19 cellular contexts compared by ENCODE assay signal in genomic region chr1:168542978-168543377, GRCh38. TPM values are rescaled to one million over a fixed set of nuclear protein-coding genes. Genes with fewer than 3 reads are reported as not detected.
"Had no signal": no experiment of that assay in that cellular context is flagged by ENCODE, and none has a peak within 500 bp of the region (broad histone marks: within the 10 kb centered on the region; RNA-seq: fewer than 3 reads in every experiment).

No MANE protein-coding gene starts in this region.

RNA-seq across cellular contexts. Expression of gene XCL2, which starts 0.8 kb away (rescaled TPM):
- total RNA-seq: colonic mucosa, endothelial cell of umbilical vein, epithelial cell of proximal tubule, esophagus muscularis mucosa, fibroblast of lung, foreskin keratinocyte, hepatocyte, kidney epithelial cell, lower leg skin, lung microvascular endothelial cell, mesothelial cell of epicardium, osteocyte, prostate gland, right atrium auricular region, sciatic nerve, smooth muscle cell, suprapubic skin, uterus had no signal
- polyA plus RNA-seq: endothelial cell of umbilical vein, fibroblast of lung, foreskin keratinocyte, heart left ventricle, hepatocyte, smooth muscle cell had no signal

RNA-seq across cellular contexts. Expression of gene XCL1, which starts 33.4 kb away (rescaled TPM):
- total RNA-seq: endothelial cell of umbilical vein, epithelial cell of proximal tubule, fibroblast of lung, foreskin keratinocyte, kidney epithelial cell, lung microvascular endothelial cell, prostate gland, sciatic nerve, smooth muscle cell, suprapubic skin had no signal
- polyA plus RNA-seq: endothelial cell of umbilical vein, fibroblast of lung, foreskin keratinocyte had no signal
